12 cellular contexts compared by ENCODE assay signal in the genomic region with DNA sequence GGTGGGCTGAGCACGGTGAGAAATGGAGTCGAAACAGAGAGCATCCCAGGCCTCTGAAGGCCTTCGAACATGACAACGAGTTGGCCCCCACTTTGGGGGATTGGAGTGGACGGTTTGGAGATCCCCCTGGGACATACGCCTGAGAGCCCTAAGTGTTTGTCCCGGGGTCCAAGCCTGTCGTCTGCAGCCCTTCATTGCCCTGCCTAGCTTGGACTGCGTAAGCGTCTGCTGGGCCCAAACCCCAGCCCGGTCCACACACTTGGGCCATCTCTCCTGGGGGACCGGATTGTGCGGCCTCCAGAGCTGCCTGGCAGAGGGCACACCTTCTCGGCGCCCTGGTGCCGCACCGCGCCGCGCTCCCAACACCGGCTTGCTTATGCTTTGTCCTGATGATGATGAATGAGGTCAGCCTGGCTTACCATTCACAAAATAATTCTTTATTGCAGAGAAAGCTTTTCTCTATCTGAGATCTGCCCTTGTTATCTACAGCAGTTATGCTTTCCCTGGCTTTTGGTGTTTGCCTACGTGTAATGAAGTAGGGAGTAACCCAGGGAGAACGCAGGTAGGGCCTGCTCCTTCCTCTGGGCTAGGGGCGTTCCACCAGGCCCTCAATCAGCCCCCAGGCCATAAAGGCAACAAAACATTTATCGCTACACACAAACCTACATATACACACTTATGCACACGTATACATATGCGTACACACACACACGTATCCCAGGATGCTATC.
A peak's percentile ranks its signal among the peaks of the same experiment; 100 is the strongest.
DNase-seq lines count a peak whose midpoint lies in the region; ATAC-seq and FAIRE-seq lines count a peak whose summit lies in the region.
"Had no signal": no experiment of that assay in that cellular context is flagged by ENCODE, and none has a peak within 500 bp of the region (broad histone marks: within the 10 kb centered on the region; RNA-seq: fewer than 3 reads in every experiment).

No MANE protein-coding gene starts in this region.

- H3K27ac ChIP-seq in GM23248 (peak overlapping the region; percentile 100), skin epidermis (peak overlapping the region; percentile 19 to 100 (median 99))

- peak overlapping the region; percentile 97 for H3K9ac ChIP-seq in GM23248

- 9 to 11% methylated on average over 28 of the region's 28 CpGs for WGBS in GM23248 (ENCODE audit: low coverage in 1 of 2, low lambda C conversion rate in 2 of 2, missing lambda C conversion rate in 2 of 2), 2 experiments

- H3K9me3 ChIP-seq in GM23248 (ENCODE audit: low read depth) (no peaks in the 10 kb centered on the region), T-helper 17 cell (ENCODE audit: control insufficient read depth, low read length, poor library complexity, severe bottlenecking) (no peaks in the 10 kb centered on the region)

- no peak overlapping the region for H3K4me3 Mint-ChIP-seq in T-helper 17 cell
- H3K4me3 Mint-ChIP-seq: activated naive CD4-positive, alpha-beta T cell treated with anti-CD3 and anti-CD28 coated beads, Interleukin-2, amount 50 U/mL, for 24 hours had no signal

- H3K9me2 ChIP-seq in GM23248 (ENCODE audit: insufficient read depth), result no peaks in the 10 kb centered on the region

- H3F3A ChIP-seq in GM23248 (ENCODE audit: insufficient read depth), result peaks cover 29% of the 10 kb centered on the region

- H3K4me2 ChIP-seq in GM23248 (ENCODE audit: unreplicated experiment), result peak overlapping the region; percentile 99

- peaks cover 64% of the 10 kb centered on the region for H3K4me1 ChIP-seq in GM23248 (ENCODE audit: insufficient read depth)

- DNase-seq in GM23248, result peak; percentile 69
- DNase-seq in T-helper 17 cell, result no peak
- DNase-seq in head of caudate nucleus, result peak in 36 of 42 donors; percentile 8 to 75 (median 47)
- DNase-seq in GDM1 (lab: John Stamatoyannopoulos, UW), result no peak
- DNase-seq in GM19239 (ENCODE audit: insufficient read length, low spot score), result no peak
- DNase-seq: NCI-H1048; stimulated activated CD4-positive, alpha-beta T cell treated with anti-CD3 and anti-CD28 coated beads, Interleukin-2, amount 100 ng/mL, for 48 hours; T-helper 1 cell had no signal

- H3K27me3 Mint-ChIP-seq in T-helper 17 cell, result no peaks in the 10 kb centered on the region
- H3K27me3 Mint-ChIP-seq: activated naive CD4-positive, alpha-beta T cell treated with anti-CD3 and anti-CD28 coated beads, Interleukin-2, amount 50 U/mL, for 24 hours had no signal

- no peaks in the 10 kb centered on the region for H3K27me3 ChIP-seq in GM23248 (replicated peaks; ENCODE audit: insufficient read depth)

- intact Hi-C loops in head of caudate nucleus (cut with DNase I), result no loop called here

- H3K36me3 ChIP-seq in GM23248 (ENCODE audit: low read depth), result no peaks in the 10 kb centered on the region

- H4K20me1 ChIP-seq in GM23248 (ENCODE audit: insufficient read depth), result no peaks in the 10 kb centered on the region

- peaks cover 39% of the 10 kb centered on the region for H3K4me1 Mint-ChIP-seq in T-helper 17 cell

- H3K27ac Mint-ChIP-seq in T-helper 17 cell, result peak overlapping the region; percentile 61

- no peak for FAIRE-seq in GM19239 (lab: Jason Lieb, UNC)

- H3K36me3 Mint-ChIP-seq in T-helper 17 cell (ENCODE audit: low read depth), result peaks cover 2% of the 10 kb centered on the region
- H3K36me3 Mint-ChIP-seq: activated naive CD4-positive, alpha-beta T cell treated with anti-CD3 and anti-CD28 coated beads, Interleukin-2, amount 50 U/mL, for 24 hours had no signal

- ATAC-seq in T-helper 17 cell (no peak), HG03159 (IDR thresholded peaks at IDR 0.05; ENCODE audit: unreplicated experiment) (no peak), GM21717 (IDR thresholded peaks at IDR 0.05; ENCODE audit: unreplicated experiment) (no peak)

- in situ Hi-C loops in GM23248 (cut with MboI), result no loop called here

- peak overlapping the region; percentile 76 for H3K4me3 ChIP-seq in GM23248
- H3K4me3 ChIP-seq in skin epidermis, result peak overlapping the region in 4 of 7 experiments; percentile 1 to 16 (median 6)

- H2AFZ ChIP-seq in GM23248, result no peak overlapping the region; the same call in 1 of the 2 replicates

- peaks cover 100% of the 10 kb centered on the region for H3K79me2 ChIP-seq in GM23248 (ENCODE audit: insufficient read depth)

Comparison
In these comparisons a context has a peak if more than half of its experiments do, and no peak if none do; other contexts are left out.
1. DNase-seq: peak in GM23248 (single experiment) and head of caudate nucleus (36 of 42); none in T-helper 17 cell (0 of 3), GDM1 (single experiment) and GM19239 (single experiment).